ENCODE assay signal across 13 cellular contexts in the genomic region with DNA sequence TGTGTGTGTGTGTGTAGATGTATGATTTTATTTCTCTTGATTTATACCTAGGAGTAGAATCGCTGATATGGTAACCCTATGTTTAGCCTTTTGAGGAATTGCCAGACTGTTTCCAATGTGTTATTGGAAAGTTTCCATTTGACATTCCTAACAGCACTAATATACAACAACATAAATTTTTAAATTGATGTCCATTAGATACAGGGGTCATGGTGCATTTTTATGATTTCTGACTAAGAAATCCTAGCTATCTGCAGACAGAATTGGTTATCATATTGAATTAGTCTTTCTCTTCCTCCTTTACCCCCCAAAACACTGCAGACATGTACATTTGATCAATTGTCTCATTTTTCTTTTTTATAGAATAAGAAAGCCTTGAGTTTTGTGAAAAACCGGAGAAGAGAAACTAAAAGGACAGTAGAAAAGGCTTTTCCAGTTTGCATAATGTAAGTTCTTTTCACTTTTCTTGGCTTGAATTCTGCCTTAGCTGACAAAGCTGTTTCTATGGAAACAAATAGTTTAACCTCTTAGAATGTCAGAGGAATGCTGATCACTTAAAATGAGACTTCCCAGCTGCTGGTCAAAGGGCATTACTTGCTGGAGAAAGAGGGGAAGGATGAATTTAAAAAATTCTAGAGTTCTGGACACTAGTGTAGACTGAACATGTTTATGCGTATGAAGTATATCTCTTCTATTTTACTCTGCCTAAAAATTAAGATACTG. TPM values are rescaled to one million over a fixed set of nuclear protein-coding genes. Genes with fewer than 3 reads are reported as not detected.
DNase-seq lines count a peak whose midpoint lies in the region; ATAC-seq and TF ChIP-seq lines count a peak whose summit lies in the region.
"Had no signal": no experiment of that assay in that cellular context is flagged by ENCODE, and none has a peak within 500 bp of the region (broad histone marks: within the 10 kb centered on the region; RNA-seq: fewer than 3 reads in every experiment).

No MANE protein-coding gene starts in this region.

- no peak overlapping the region for H2AFZ ChIP-seq in PC-9

- H3K4me1 Mint-ChIP-seq in brain, result peaks cover 50% of the 10 kb centered on the region

- H3K27me3 Mint-ChIP-seq in brain, result no peaks in the 10 kb centered on the region
- H3K27me3 Mint-ChIP-seq: central memory CD8-positive, alpha-beta T cell had no signal

- peaks cover 32% of the 10 kb centered on the region for H3K36me3 Mint-ChIP-seq in brain

- no peak for TF ChIP-seq CTCF in brain (conservative IDR thresholded peaks at IDR 0.05)
- no peak for TF ChIP-seq CTCF in retinal pigment epithelial cell (conservative IDR thresholded peaks at IDR 0.05; ENCODE audit: low read depth, low read length)
- TF ChIP-seq CTCF in PC-9 (conservative IDR thresholded peaks at IDR 0.05), result no peak

- intact Hi-C loops in PC-9 (cut with micrococcal nuclease; ENCODE audit: unreplicated experiment), result no loop called here

- peak overlapping the region; percentile 34 for H3K4me3 ChIP-seq in iPS-18a (ENCODE audit: low read length)
- peak overlapping the region; percentile 18 for H3K4me3 ChIP-seq in retinal pigment epithelial cell (ENCODE audit: low read length)
- H3K4me3 ChIP-seq in PC-9, result no peak overlapping the region
- H3K4me3 ChIP-seq: skin epidermis had no signal

- H3K9me2 ChIP-seq in PC-9 (ENCODE audit: insufficient read depth), result no peaks in the 10 kb centered on the region; the same call in 1 of the 2 replicates

- H3K36me3 ChIP-seq in iPS-18a (ENCODE audit: control insufficient read depth, low read depth, low read length) (no peaks in the 10 kb centered on the region), PC-9 (ENCODE audit: low read depth) (0 out of 2 replicates have a peak, but pooled peaks cover 10% of the 10 kb centered on the region)

- peak; percentile 69 for DNase-seq in GM03348 (ENCODE audit: low spot score)
- peak; percentile 61 for DNase-seq in retinal pigment epithelial cell (ENCODE audit: low read depth)
- DNase-seq in RKO (ENCODE audit: low spot score), result no peak
- DNase-seq in PC-9, result no peak
- no peak for DNase-seq in activated CD4-positive, alpha-beta T cell treated with anti-CD3 and anti-CD28 coated beads, Interleukin-2, amount 50 U/mL, for 4 hours
- DNase-seq: GDM1 had no signal

- H3K4me3 Mint-ChIP-seq in brain, result peak overlapping the region; percentile 61 to 84 (median 80)
- H3K4me3 Mint-ChIP-seq: central memory CD8-positive, alpha-beta T cell; T-helper 2 cell treated with Interferon-gamma antibody and Interleukin-4, amounts not matched to agents 5 μg/mL and 100 μg/mL, for 36 hours had no signal

- H3K9me3 Mint-ChIP-seq in brain, result peaks cover 0 to 5% (median 4%) of the 10 kb centered on the region in 5 experiments
- H3K9me3 Mint-ChIP-seq: central memory CD8-positive, alpha-beta T cell; T-helper 2 cell treated with Interferon-gamma antibody and Interleukin-4, amounts not matched to agents 5 μg/mL and 100 μg/mL, for 36 hours had no signal

- no peaks in the 10 kb centered on the region for H3K27me3 ChIP-seq in iPS-18a (ENCODE audit: control insufficient read depth, insufficient read depth, low read length)
- no peaks in the 10 kb centered on the region for H3K27me3 ChIP-seq in PC-9 (ENCODE audit: insufficient read depth, low read depth)

- peaks cover 29% of the 10 kb centered on the region for H4K20me1 ChIP-seq in PC-9 (ENCODE audit: insufficient read depth)

- H3K27ac ChIP-seq in iPS-18a (ENCODE audit: low read length) (peak overlapping the region; percentile 73), PC-9 (no peak overlapping the region)

- POLR2A ChIA-PET in PC-9 (lab: Charles Lee; ENCODE audit: unreplicated experiment), result interaction anchor here (0.6 to 0.7 kb wide), 2 partner anchors 68 to 76 kb away, joined by 3 to 8 read pairs; no protein-coding TSS in a partner anchor

- no peak overlapping the region for H3K4me2 ChIP-seq in PC-9

- H3K27ac Mint-ChIP-seq in brain, result peak overlapping the region; percentile 76 to 95 (median 94)
- H3K27ac Mint-ChIP-seq: T-helper 2 cell treated with Interferon-gamma antibody and Interleukin-4, amounts not matched to agents 5 μg/mL and 100 μg/mL, for 36 hours had no signal

- H3K9me3 ChIP-seq in iPS-18a (ENCODE audit: control insufficient read depth, low read depth, low read length) (no peaks in the 10 kb centered on the region), PC-9 (ENCODE audit: insufficient read depth, low read depth) (no peaks in the 10 kb centered on the region)

- no peak for ATAC-seq in GM19397 (IDR thresholded peaks at IDR 0.05; ENCODE audit: unreplicated experiment)
- ATAC-seq: HCT116 had no signal

- peak overlapping the region; percentile 60 for H3K9ac ChIP-seq in iPS-18a (ENCODE audit: low read length)

- H3K4me1 ChIP-seq in iPS-18a (ENCODE audit: control insufficient read depth, low read depth, low read length) (peaks cover 35% of the 10 kb centered on the region), PC-9 (replicated peaks; ENCODE audit: insufficient read depth) (no peaks in the 10 kb centered on the region)

- CTCF ChIA-PET in PC-9 (lab: Charles Lee), result interaction anchor here (0.6 kb wide), 1 partner anchor 400 kb away, joined by 3 read pairs; no protein-coding TSS in a partner anchor

- peaks cover 59% of the 10 kb centered on the region for H3K79me2 ChIP-seq in PC-9 (ENCODE audit: low read depth)

- no TSS peak for BruUV-seq in PC-9 (replicated peaks; lab: Mats Ljungman, UMichigan)

- no peaks in the 10 kb centered on the region for H3F3A ChIP-seq in PC-9 (ENCODE audit: insufficient read depth, low read depth)

RNA-seq across cellular contexts. Expression of gene PALS1, which starts 28.3 kb away (rescaled TPM):
- 10.3 TPM for polyA plus RNA-seq in brain (ENCODE audit: insufficient read depth, low read depth, low replicate concordance)
- 73.7 and 94.7 TPM in 2 replicates for total RNA-seq in PC-9 (2021)

Comparison
In these comparisons a context has a peak if more than half of its experiments do, and no peak if none do; other contexts are left out.
1. DNase-seq: peak in GM03348 (single experiment) and retinal pigment epithelial cell (single experiment); none in RKO (single experiment), PC-9 (0 of 2) and activated CD4-positive, alpha-beta T cell treated with anti-CD3 and anti-CD28 coated beads, Interleukin-2, amount 50 U/mL, for 4 hours (0 of 2).